ENCODE assay signal across 30 cellular contexts in genomic region chr3:160792445-160793039, GRCh38.
"Had no signal": no experiment of that assay in that cellular context is flagged by ENCODE, and none has a peak within 500 bp of the region (broad histone marks: within the 10 kb centered on the region; RNA-seq: fewer than 3 reads in every experiment).

No MANE protein-coding gene starts in this region.

- H3K27ac ChIP-seq: brain microvascular endothelial cell, coronary artery, dorsolateral prefrontal cortex, gastroesophageal sphincter, hepatocyte, lower lobe of right lung, pancreas, psoas muscle, sigmoid colon, suprapubic skin, tibial artery, VCaP had no signal

- H3K27me3 ChIP-seq: brain microvascular endothelial cell, dorsolateral prefrontal cortex, gastroesophageal sphincter, pancreas, sigmoid colon, suprapubic skin, tibial artery had no signal

- ATAC-seq: activated CD8-positive, alpha-beta T cell treated with anti-CD3 and anti-CD28 coated beads for 36 hours; activated T-cell treated with anti-CD3 and anti-CD28 coated beads, Interleukin-2, amount 50 U/mL, for 4 hours; activated T-helper 17 cell treated with anti-CD3 and anti-CD28 coated beads, Interleukin-2, amount 50 U/mL, for 72 hours; gastroesophageal sphincter; left lobe of liver; lower lobe of right lung; pancreas; psoas muscle; T-cell had no signal

- H3K4me1 ChIP-seq: lower lobe of right lung had no signal

- DNase-seq: activated CD4-positive, alpha-beta T cell treated with anti-CD3 and anti-CD28 coated beads for 48 hours; activated CD8-positive, alpha-beta T cell treated with anti-CD3 and anti-CD28 coated beads for 36 hours; activated gamma-delta T cell treated with Interleukin-2 at 50 U/mL for 16 hours; activated naive CD4-positive, alpha-beta T cell treated with anti-CD3 and anti-CD28 coated beads, Interleukin-2, amount 50 U/mL, for 16 hours; activated T-cell treated with anti-CD3 and anti-CD28 coated beads, Interleukin-2, amount 50 U/mL, for 4 hours; amniotic stem cell; brain microvascular endothelial cell; dorsolateral prefrontal cortex; effector memory CD4-positive, alpha-beta T cell; lower lobe of right lung; mesenchymal stem cell; nephron progenitor cell; pancreas; psoas muscle; sigmoid colon; small intestine; stimulated activated CD4-positive, alpha-beta T cell treated with anti-CD3 and anti-CD28 coated beads, Interleukin-4, amount 100 ng/mL, for 24 hours; stimulated activated naive CD4-positive, alpha-beta T cell; T-cell; tibial artery had no signal

- H3K27ac Mint-ChIP-seq: activated CD8-positive, alpha-beta T cell treated with anti-CD3 and anti-CD28 coated beads for 36 hours; activated T-helper 17 cell treated with anti-CD3 and anti-CD28 coated beads, Interleukin-2, amount 50 U/mL, for 72 hours; nephron progenitor cell; T-cell had no signal

- FAIRE-seq: astrocyte, keratinocyte, pancreas, small intestine, TTC549 had no signal

- H3K27me3 Mint-ChIP-seq: activated CD8-positive, alpha-beta T cell treated with anti-CD3 and anti-CD28 coated beads for 36 hours; activated T-helper 17 cell treated with anti-CD3 and anti-CD28 coated beads, Interleukin-2, amount 50 U/mL, for 72 hours had no signal

- H3K4me3 Mint-ChIP-seq: activated CD8-positive, alpha-beta T cell treated with anti-CD3 and anti-CD28 coated beads for 36 hours; activated T-cell treated with anti-CD3 and anti-CD28 coated beads, Interleukin-2, amount 50 U/mL, for 4 hours; activated T-helper 17 cell treated with anti-CD3 and anti-CD28 coated beads, Interleukin-2, amount 50 U/mL, for 72 hours; nephron progenitor cell; T-cell had no signal

- H3K9me3 Mint-ChIP-seq: activated T-helper 17 cell treated with anti-CD3 and anti-CD28 coated beads, Interleukin-2, amount 50 U/mL, for 72 hours had no signal

- H3K36me3 Mint-ChIP-seq: T-cell had no signal
